ENCODE assay signal across 14 cellular contexts in the genomic region with DNA sequence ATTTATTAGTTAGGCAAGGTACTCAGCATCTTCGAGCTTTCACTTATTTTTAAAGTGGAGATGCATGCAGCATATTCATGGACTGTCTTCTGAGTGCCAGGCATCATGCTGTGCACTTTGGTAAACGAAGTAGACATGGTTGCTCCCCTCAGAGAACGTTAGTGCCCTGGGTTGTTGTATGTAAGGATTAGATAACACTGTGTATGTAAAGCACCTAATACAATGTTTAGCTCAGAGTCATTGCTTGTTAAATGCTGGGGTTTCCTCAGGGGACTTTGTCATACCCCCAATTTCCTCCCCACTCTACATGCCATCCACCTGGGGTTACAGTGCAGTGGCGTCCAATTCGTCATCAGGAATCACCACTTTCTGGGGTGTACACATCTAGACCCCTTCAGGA.
"Had no signal": no experiment of that assay in that cellular context is flagged by ENCODE, and none has a peak within 500 bp of the region (broad histone marks: within the 10 kb centered on the region; RNA-seq: fewer than 3 reads in every experiment).

No MANE protein-coding gene starts in this region.

- DNase-seq: activated CD4-positive, alpha-beta T cell treated with anti-CD3 and anti-CD28 coated beads for 48 hours; activated effector memory CD4-positive, alpha-beta T cell treated with Interleukin-2 at 50 U/mL for 16 hours; amygdala; effector memory CD8-positive, alpha-beta T cell; hypothalamus; kidney glomerular epithelial cell; upper lobe of right lung had no signal

- H3K4me3 Mint-ChIP-seq: dendritic cell treated with granulocyte-macrophage colony-stimulating factor and Interleukin-4, amounts not matched to agents 40 ng/mL and 50 ng/mL, for 4 days; stimulated activated memory B cell treated with anti-CD40 and anti-IgM and Interleukin-4, amounts not matched to agents 10 μg/mL and 1 μg/mL and 100 μg/mL, for 72 hours had no signal

- H3K4me3 ChIP-seq: right atrium auricular region, upper lobe of right lung had no signal

- H3K9me3 Mint-ChIP-seq: central memory CD8-positive, alpha-beta T cell; dendritic cell treated with granulocyte-macrophage colony-stimulating factor and Interleukin-4, amounts not matched to agents 40 ng/mL and 50 ng/mL, for 4 days; effector memory CD8-positive, alpha-beta T cell; stimulated activated memory B cell treated with anti-CD40 and anti-IgM and Interleukin-4, amounts not matched to agents 10 μg/mL and 1 μg/mL and 100 μg/mL, for 72 hours; WTC11 had no signal

- H3K27me3 Mint-ChIP-seq: activated naive CD8-positive, alpha-beta T cell; central memory CD8-positive, alpha-beta T cell; dendritic cell treated with granulocyte-macrophage colony-stimulating factor and Interleukin-4, amounts not matched to agents 40 ng/mL and 50 ng/mL, for 4 days; effector memory CD8-positive, alpha-beta T cell; stimulated activated memory B cell treated with anti-CD40 and anti-IgM and Interleukin-4, amounts not matched to agents 10 μg/mL and 1 μg/mL and 100 μg/mL, for 72 hours had no signal

- H3K27ac ChIP-seq: right atrium auricular region, upper lobe of right lung had no signal

- H3K27ac Mint-ChIP-seq: activated naive CD8-positive, alpha-beta T cell; dendritic cell treated with granulocyte-macrophage colony-stimulating factor and Interleukin-4, amounts not matched to agents 40 ng/mL and 50 ng/mL, for 4 days; stimulated activated memory B cell treated with anti-CD40 and anti-IgM and Interleukin-4, amounts not matched to agents 10 μg/mL and 1 μg/mL and 100 μg/mL, for 72 hours; WTC11 had no signal

- H3K27me3 ChIP-seq: right atrium auricular region, upper lobe of right lung had no signal

- ATAC-seq: effector memory CD8-positive, alpha-beta T cell; esophagus mucosa; stimulated activated memory B cell treated with anti-CD40 and anti-IgM and Interleukin-4, amounts not matched to agents 10 μg/mL and 1 μg/mL and 100 μg/mL, for 72 hours; upper lobe of right lung; WTC11 had no signal

- H3K9me3 ChIP-seq: right atrium auricular region, upper lobe of right lung had no signal
